Comparison of ENCODE assay signal across 1 cellular context in genomic region chr22:33101550-33101949, GRCh38.
TF ChIP-seq lines count a peak whose summit lies in the region.

No MANE protein-coding gene starts in this region.

TF ChIP-seq in SK-N-SH treated with all-trans-retinoic acid at 6 μM for 48 hours, 23 proteins besides CTCF, POLR2A, EP300 and RAD21 (continued from another document):
- TF ChIP-seq POU6F1 (CRISPR knock-in tag; IDR thresholded peaks at IDR 0.05; ENCODE audit: borderline replicate concordance, low read depth) (no peak), TCF4 (CRISPR knock-in tag; IDR thresholded peaks at IDR 0.05; ENCODE audit: borderline replicate concordance) (no peak), ISL1 (CRISPR knock-in tag; IDR thresholded peaks at IDR 0.05) (no peak), CSDC2 (CRISPR knock-in tag; IDR thresholded peaks at IDR 0.05) (no peak), ESRRG (CRISPR knock-in tag; IDR thresholded peaks at IDR 0.05) (no peak), GLIS3 (CRISPR knock-in tag; IDR thresholded peaks at IDR 0.05) (no peak), ZNF70 (CRISPR knock-in tag; IDR thresholded peaks at IDR 0.05) (no peak), TSHZ2 (CRISPR knock-in tag; IDR thresholded peaks at IDR 0.05) (no peak), CSRNP3 (CRISPR knock-in tag; IDR thresholded peaks at IDR 0.05) (no peak), RARB (CRISPR knock-in tag; IDR thresholded peaks at IDR 0.05) (no peak), BACH2 (CRISPR knock-in tag; IDR thresholded peaks at IDR 0.05; ENCODE audit: borderline replicate concordance) (no peak), ZFP30 (CRISPR knock-in tag; IDR thresholded peaks at IDR 0.05) (no peak), PPARA (CRISPR knock-in tag; IDR thresholded peaks at IDR 0.05; ENCODE audit: borderline replicate concordance) (no peak)
TF ChIP-seq in SK-N-SH treated with all-trans-retinoic acid at 6 μM for 48 hours: peak in this region for 0.
